In genomic region chr14:72641086-72641485, GRCh38 we compare ENCODE assay signal across 1 cellular context.
TF ChIP-seq lines count a peak whose summit lies in the region.

No MANE protein-coding gene starts in this region.

TF ChIP-seq in IMR-90, 13 proteins besides CTCF, POLR2A, EP300 and RAD21 (continued from another document):
- TF ChIP-seq CHD1 (IDR thresholded peaks at IDR 0.05; ENCODE audit: low read depth, low read length) (no peak), BHLHE40 (IDR thresholded peaks at IDR 0.05; ENCODE audit: low read depth, low read length) (no peak), MAFK (IDR thresholded peaks at IDR 0.05; ENCODE audit: low read depth, low read length) (no peak), USF2 (IDR thresholded peaks at IDR 0.05; ENCODE audit: low read depth, low read length) (no peak), CEBPB (IDR thresholded peaks at IDR 0.05; ENCODE audit: low read depth, low read length) (no peak), SMC3 (IDR thresholded peaks at IDR 0.05; ENCODE audit: low read depth, low read length) (no peak), ELK1 (IDR thresholded peaks at IDR 0.05; ENCODE audit: borderline replicate concordance, low read depth, low read length) (no peak)
